1 cellular context compared by ENCODE assay signal in genomic region chr7:100674441-100675407, GRCh38.
TF ChIP-seq lines count a peak whose summit lies in the region.

No MANE protein-coding gene starts in this region.

TF ChIP-seq in endothelial cell of umbilical vein, 7 proteins besides CTCF, POLR2A, EP300 and RAD21:
- TF ChIP-seq FOS (IDR thresholded peaks at IDR 0.05; ENCODE audit: borderline replicate concordance, insufficient read depth, low read length) (no peak), GATA2 (IDR thresholded peaks at IDR 0.05; ENCODE audit: insufficient read depth, insufficient read length, low read depth, low read length) (no peak), MYC (IDR thresholded peaks at IDR 0.05; ENCODE audit: low read depth, low read length) (no peak), EZH2 (IDR thresholded peaks at IDR 0.05; ENCODE audit: borderline replicate concordance, low read depth, low read length, severe bottlenecking) (no peak), MAX (IDR thresholded peaks at IDR 0.05; ENCODE audit: insufficient read depth, insufficient read length) (no peak), JUN (IDR thresholded peaks at IDR 0.05; ENCODE audit: borderline replicate concordance, insufficient read depth, insufficient read length, low read depth) (no peak), POLR2AphosphoS5 (IDR thresholded peaks at IDR 0.05; ENCODE audit: insufficient read depth, low read depth, low read length) (no peak)
